ENCODE assay signal across 15 cellular contexts in the genomic region with DNA sequence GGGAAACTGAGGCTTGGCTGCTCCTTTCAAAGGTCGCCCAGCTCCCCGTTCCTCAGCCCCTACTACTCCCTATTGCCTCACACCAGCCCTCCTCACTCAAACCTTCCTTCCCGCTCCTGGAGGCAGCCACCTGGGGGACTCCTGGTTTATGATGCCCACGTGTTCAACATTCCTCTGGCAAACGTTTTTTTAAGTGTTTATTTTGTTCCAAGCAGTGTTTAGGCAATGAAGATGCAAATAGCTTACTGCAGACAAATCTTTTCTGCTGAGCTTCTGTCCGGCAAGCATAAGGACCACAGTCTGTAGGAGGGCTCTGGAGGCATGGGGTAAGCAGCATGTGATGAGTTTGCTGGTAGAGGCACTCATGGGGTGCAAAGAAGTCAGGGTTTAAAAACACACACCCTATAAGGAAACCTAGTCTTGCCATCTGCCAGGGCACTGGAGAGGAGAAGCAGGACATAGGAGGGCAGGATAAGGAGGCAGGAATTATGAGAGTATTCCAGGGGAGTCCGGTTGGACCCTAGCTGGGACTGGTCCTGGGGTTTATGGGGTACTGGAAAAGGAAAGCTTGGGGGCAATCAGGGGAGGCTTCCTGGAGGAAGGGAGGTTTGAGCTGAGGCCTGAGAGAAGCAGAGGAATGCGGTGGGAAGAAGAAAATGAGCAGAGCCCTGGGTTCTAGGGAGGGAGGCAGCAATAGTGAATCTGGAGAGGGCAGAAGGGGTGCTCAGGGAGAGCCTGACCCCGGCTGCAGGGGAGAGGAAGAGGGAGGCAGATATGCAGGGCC.
DNase-seq lines count a peak whose midpoint lies in the region; ATAC-seq, FAIRE-seq and TF ChIP-seq lines count a peak whose summit lies in the region.
"Had no signal": no experiment of that assay in that cellular context is flagged by ENCODE, and none has a peak within 500 bp of the region (broad histone marks: within the 10 kb centered on the region; RNA-seq: fewer than 3 reads in every experiment).

No MANE protein-coding gene starts in this region.

- no peak overlapping the region for H3K4me3 Mint-ChIP-seq in activated CD4-positive, alpha-beta T cell treated with anti-CD3 and anti-CD28 coated beads for 36 hours
- no peak overlapping the region for H3K4me3 Mint-ChIP-seq in neural progenitor cell

- H2AFZ ChIP-seq in K562 (ENCODE audit: low read depth, low read length): no peak overlapping the region
- H2AFZ ChIP-seq in neural progenitor cell (replicated peaks): no peak overlapping the region

- H3F3A ChIP-seq in neural progenitor cell (ENCODE audit: low read depth): peaks cover 28% of the 10 kb centered on the region

- H3K27ac ChIP-seq in K562 (ENCODE audit: extremely low read depth, low read depth, low read length) (no peak overlapping the region), neural progenitor cell (no peak overlapping the region)
- H3K27ac ChIP-seq: vagina had no signal

- peaks cover 7% of the 10 kb centered on the region for H3K4me1 Mint-ChIP-seq in activated CD4-positive, alpha-beta T cell treated with anti-CD3 and anti-CD28 coated beads for 36 hours
- peaks cover 40% of the 10 kb centered on the region for H3K4me1 Mint-ChIP-seq in neural progenitor cell

- no peak for TF ChIP-seq EP300 in K562 (IDR thresholded peaks at IDR 0.05; ENCODE audit: low read length)

- H3K4me3 ChIP-seq in K562 (no peak overlapping the region), neural progenitor cell (no peak overlapping the region)
- H3K4me3 ChIP-seq: heart left ventricle, vagina had no signal

- H3K36me3 ChIP-seq in K562 (ENCODE audit: control insufficient read depth, insufficient read depth, low read length) (peaks cover 38% of the 10 kb centered on the region; the same call in 1 of the 3 replicates), neural progenitor cell (no peaks in the 10 kb centered on the region)

- no peaks in the 10 kb centered on the region for H3K9me1 ChIP-seq in K562 (ENCODE audit: control insufficient read depth, insufficient read depth, low read length)

- H4K20me1 ChIP-seq in K562 (replicated peaks; ENCODE audit: control insufficient read depth, insufficient read depth, low read length) (0 out of 2 replicates have a peak, but pooled peaks cover 8% of the 10 kb centered on the region), neural progenitor cell (ENCODE audit: low read depth) (peaks cover 30% of the 10 kb centered on the region)

- H3K9ac ChIP-seq in K562 (ENCODE audit: insufficient read depth in 1 of 2, low read depth in 2 of 2, low read length in 2 of 2) (no peak overlapping the region), neural progenitor cell (no peak overlapping the region)
- H3K9ac ChIP-seq: SK-N-SH had no signal

- H3K9me3 ChIP-seq in K562 (replicated peaks; ENCODE audit: control insufficient read depth, insufficient read depth, low read depth, low read length) (no peaks in the 10 kb centered on the region), neural progenitor cell (ENCODE audit: low read depth) (no peaks in the 10 kb centered on the region)
- H3K9me3 ChIP-seq: heart left ventricle, SK-N-SH, vagina had no signal

- no peaks in the 10 kb centered on the region for H3K27me3 Mint-ChIP-seq in activated CD4-positive, alpha-beta T cell treated with anti-CD3 and anti-CD28 coated beads for 36 hours
- H3K27me3 Mint-ChIP-seq in neural progenitor cell (ENCODE audit: insufficient read depth, low read depth): peaks cover 6% of the 10 kb centered on the region

- no peak for ATAC-seq in activated CD4-positive, alpha-beta T cell treated with anti-CD3 and anti-CD28 coated beads for 36 hours
- ATAC-seq in K562 (no peak), GM18907 (IDR thresholded peaks at IDR 0.05; ENCODE audit: unreplicated experiment) (no peak)
- ATAC-seq: heart left ventricle had no signal

- H3K79me2 ChIP-seq in K562 (ENCODE audit: control insufficient read depth, insufficient read depth, low read length): no peaks in the 10 kb centered on the region
- peaks cover 8% of the 10 kb centered on the region for H3K79me2 ChIP-seq in neural progenitor cell (ENCODE audit: low read depth)

- CTCF ChIA-PET in activated CD4-positive, alpha-beta T cell treated with anti-CD3 and anti-CD28 coated beads for 36 hours (lab: Charles Lee): interaction anchor here (1.1 kb wide), 1 partner anchor 213 kb away, joined by 3 read pairs; no protein-coding TSS in a partner anchor
- CTCF ChIA-PET in K562 (lab: Yijun Ruan, JAX; ENCODE audit: low intra/inter-chr PET ratio): no interaction called here

- peak overlapping the region; percentile 10 for H3K27ac Mint-ChIP-seq in activated CD4-positive, alpha-beta T cell treated with anti-CD3 and anti-CD28 coated beads for 36 hours
- H3K27ac Mint-ChIP-seq in neural progenitor cell: peak overlapping the region; percentile 67

- intact Hi-C loops in activated CD4-positive, alpha-beta T cell treated with anti-CD3 and anti-CD28 coated beads for 36 hours (cut with DNase I, micrococcal nuclease): no loop called here
- intact Hi-C loops in K562 (cut with micrococcal nuclease): no loop called here

- peaks cover 24% of the 10 kb centered on the region for H3K36me3 Mint-ChIP-seq in activated CD4-positive, alpha-beta T cell treated with anti-CD3 and anti-CD28 coated beads for 36 hours (ENCODE audit: low read depth)
- H3K36me3 Mint-ChIP-seq in neural progenitor cell: peaks cover 8% of the 10 kb centered on the region

- POLR2A ChIA-PET in activated CD4-positive, alpha-beta T cell treated with anti-CD3 and anti-CD28 coated beads for 36 hours (lab: Charles Lee): no interaction called here
- POLR2A ChIA-PET in K562 (lab: Yijun Ruan, JAX): no interaction called here

- H3K9me3 Mint-ChIP-seq in activated CD4-positive, alpha-beta T cell treated with anti-CD3 and anti-CD28 coated beads for 36 hours (ENCODE audit: low read depth): no peaks in the 10 kb centered on the region
- no peaks in the 10 kb centered on the region for H3K9me3 Mint-ChIP-seq in neural progenitor cell

- in situ Hi-C loops in K562 (cut with MboI): no loop called here

- 84% methylated on average over 8 of the region's 9 CpGs for WGBS in K562 (ENCODE audit: insufficient coverage, low coverage, missing lambda C conversion rate)

- TF ChIP-seq POLR2A in K562 (conservative IDR thresholded peaks at IDR 0.05): no peak

- H3K27me3 ChIP-seq in K562 (ENCODE audit: control insufficient read depth in 2 of 2, insufficient read depth in 2 of 2, low read length in 2 of 2) (no peaks in the 10 kb centered on the region), neural progenitor cell (no peaks in the 10 kb centered on the region)
- H3K27me3 ChIP-seq: heart left ventricle, vagina had no signal

- DNase-seq in activated CD4-positive, alpha-beta T cell treated with anti-CD3 and anti-CD28 coated beads for 36 hours: no peak
- DNase-seq in activated CD4-positive, alpha-beta T cell treated with anti-CD3 and anti-CD28 coated beads, Interleukin-2, amount 50 U/mL, for 4 hours: no peak
- peak; percentile 20 for DNase-seq in EH (ENCODE audit: low read depth)
- no peak for DNase-seq in K562 (ENCODE audit: extremely low read depth in 1 of 4, low spot score in 3 of 4)
- no peak for DNase-seq in neural progenitor cell (ENCODE audit: low spot score)
- DNase-seq in SW480 (ENCODE audit: low spot score): no peak
- no peak for DNase-seq in NCI-H2107 treated with DMSO at 0.1 percent for 48 hours (lab: John Stamatoyannopoulos, UW; ENCODE audit: unreplicated experiment)
- DNase-seq: activated CD8-positive, alpha-beta memory T cell treated with anti-CD3 and anti-CD28 coated beads, Interleukin-2, amount 50 U/mL, for 4 hours; NCI-H1092 treated with DMSO at 0.1 percent for 48 hours; SK-N-SH had no signal

- H3K4me1 ChIP-seq in K562 (replicated peaks in 1 of 2; ENCODE audit: control insufficient read depth in 2 of 2, insufficient read depth in 2 of 2, low read length in 2 of 2): peaks cover 0 to 10% of the 10 kb centered on the region in 2 experiments; a peak in 1 of 5 replicates
- H3K4me1 ChIP-seq in neural progenitor cell: peaks cover 23% of the 10 kb centered on the region

- FAIRE-seq in K562 (lab: Jason Lieb, UNC): no peak
- FAIRE-seq: A204.1, colon had no signal

- no peak for TF ChIP-seq RAD21 in K562 (CRISPR knock-in tag; conservative IDR thresholded peaks at IDR 0.05 in 1 of 2, IDR thresholded peaks at IDR 0.05 in 1 of 2)

- no TSS peak for BruUV-seq in K562 (replicated peaks; lab: Mats Ljungman, UMichigan)

- TF ChIP-seq CTCF in K562 (IDR thresholded peaks at IDR 0.05 in 2 of 3, conservative IDR thresholded peaks at IDR 0.05 in 1 of 3; ENCODE audit: insufficient read depth in 2 of 3, low read depth in 1 of 3, low read length in 3 of 3) (no peak), neural progenitor cell (IDR thresholded peaks at IDR 0.05) (no peak)

- no peak overlapping the region for H3K4me2 ChIP-seq in K562 (ENCODE audit: insufficient read depth, low read length)
- H3K4me2 ChIP-seq in neural progenitor cell: no peak overlapping the region
- H3K4me2 ChIP-seq: SK-N-SH had no signal

TF ChIP-seq in K562, 482 proteins besides CTCF, POLR2A, EP300 and RAD21:
- no peak for TF ChIP-seq SMARCA5 (IDR thresholded peaks at IDR 0.05)
- no peak for TF ChIP-seq KAT7 (CRISPR knock-in tag; IDR thresholded peaks at IDR 0.05; ENCODE audit: borderline replicate concordance)
- TF ChIP-seq SP1 (CRISPR knock-in tag; IDR thresholded peaks at IDR 0.05): no peak
- no peak for TF ChIP-seq ZNF324 (CRISPR knock-in tag; IDR thresholded peaks at IDR 0.05)
- TF ChIP-seq ZFP36 (IDR thresholded peaks at IDR 0.05; ENCODE audit: low read depth, low read length, partially characterized antibody): peak; percentile 92
- no peak for TF ChIP-seq PHB (CRISPR knock-in tag; IDR thresholded peaks at IDR 0.05)
- TF ChIP-seq FOXJ3 (CRISPR knock-in tag; IDR thresholded peaks at IDR 0.05): no peak
